In the genomic region with DNA sequence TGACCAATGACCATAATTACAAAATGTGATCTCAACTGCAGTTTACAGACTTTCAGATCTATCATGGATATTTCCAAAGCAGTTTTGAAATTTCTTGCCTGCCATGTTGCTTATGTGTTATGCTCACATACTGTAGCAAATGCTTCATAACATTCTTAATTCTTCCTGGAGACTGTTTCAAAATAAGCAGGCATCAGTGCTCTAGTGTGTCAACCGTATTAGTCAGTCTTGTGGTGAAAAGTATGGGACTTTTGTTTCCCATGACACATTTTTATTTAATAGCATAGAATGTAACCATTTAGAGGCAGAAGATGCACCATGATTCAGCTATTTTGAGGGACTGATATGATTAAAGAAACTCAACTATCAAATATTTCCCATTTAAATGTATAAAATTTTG, we compare ENCODE assay signal across 10 cellular contexts. TPM values are rescaled to one million over a fixed set of nuclear protein-coding genes. Genes with fewer than 3 reads are reported as not detected.
A peak's percentile ranks its signal among the peaks of the same experiment; 100 is the strongest.
DNase-seq lines count a peak whose midpoint lies in the region; ATAC-seq and TF ChIP-seq lines count a peak whose summit lies in the region.
"Had no signal": no experiment of that assay in that cellular context is flagged by ENCODE, and none has a peak within 500 bp of the region (broad histone marks: within the 10 kb centered on the region; RNA-seq: fewer than 3 reads in every experiment).

No MANE protein-coding gene starts in this region.

- H3K4me2 ChIP-seq in trophoblast cell (ENCODE audit: low read length) (no peak overlapping the region), MM.1S (ENCODE audit: low read depth, low read length) (no peak overlapping the region)

- in situ Hi-C loops in Panc1 (cut with HindIII; ENCODE audit: low pct_unique_long_range_greater_than_20kb, low sequenced_read_pairs): no loop called here

- H3K9me2 ChIP-seq in MM.1S (replicated peaks; ENCODE audit: insufficient read depth, low read length): no peaks in the 10 kb centered on the region

- no peak for ATAC-seq in Panc1
- no peak for ATAC-seq in HG03139 (IDR thresholded peaks at IDR 0.05; ENCODE audit: unreplicated experiment)

- peaks cover 41% of the 10 kb centered on the region for H3K4me1 ChIP-seq in Panc1 (ENCODE audit: control insufficient read depth, insufficient read depth, low read length)
- peaks cover 2% of the 10 kb centered on the region in 2 experiments for H3K4me1 ChIP-seq in trophoblast cell (ENCODE audit: control insufficient read depth in 1 of 2, insufficient read depth in 2 of 2, low read length in 2 of 2)
- H3K4me1 ChIP-seq in ascending aorta: peaks cover 0 to 3% of the 10 kb centered on the region in 2 donors
- H3K4me1 ChIP-seq in MM.1S (ENCODE audit: low read length): no peaks in the 10 kb centered on the region

- TSS peak; percentile 57 for BruUV-seq in Panc1 (replicated peaks; lab: Mats Ljungman, UMichigan)

- no peak overlapping the region for H2AK5ac ChIP-seq in trophoblast cell (ENCODE audit: low read length)

- no peak overlapping the region for H4K12ac ChIP-seq in trophoblast cell (ENCODE audit: low read depth, low read length)

- no peaks in the 10 kb centered on the region for H3K79me2 ChIP-seq in trophoblast cell (ENCODE audit: control insufficient read depth, insufficient read depth, low read length, poor library complexity)
- no peaks in the 10 kb centered on the region for H3K79me2 ChIP-seq in MM.1S (ENCODE audit: low read length)

- H3K4ac ChIP-seq in trophoblast cell (ENCODE audit: low read depth, low read length): no peak overlapping the region

- H4K8ac ChIP-seq in trophoblast cell (ENCODE audit: low read depth, low read length): no peak overlapping the region

- peak overlapping the region; percentile 84 for H3K27ac ChIP-seq in Panc1 (ENCODE audit: low read length)
- H3K27ac ChIP-seq in trophoblast cell (ENCODE audit: low read depth, low read length): no peak overlapping the region
- no peak overlapping the region for H3K27ac ChIP-seq in ascending aorta
- no peak overlapping the region for H3K27ac ChIP-seq in MM.1S (ENCODE audit: low read length)

- no peak overlapping the region for H3K18ac ChIP-seq in trophoblast cell (ENCODE audit: low read length)

- H3K4me3 ChIP-seq in Panc1 (ENCODE audit: low read depth in 2 of 2, low read length in 2 of 2) (peak overlapping the region; percentile 66 to 67), trophoblast cell (ENCODE audit: low read depth, low read length) (no peak overlapping the region), ascending aorta (no peak overlapping the region), MM.1S (ENCODE audit: low read length) (no peak overlapping the region)

- H3F3A ChIP-seq in MM.1S (ENCODE audit: insufficient read depth, low read length): no peaks in the 10 kb centered on the region

- CTCF ChIA-PET in Panc1 (lab: Charles Lee): no interaction called here

- no peak overlapping the region for H2BK12ac ChIP-seq in trophoblast cell (ENCODE audit: low read length)

- no peaks in the 10 kb centered on the region for H3K9me3 ChIP-seq in Panc1 (ENCODE audit: control insufficient read depth, insufficient read depth, low read depth, low read length)
- no peaks in the 10 kb centered on the region for H3K9me3 ChIP-seq in trophoblast cell (ENCODE audit: insufficient read depth, low read depth, low read length)
- no peaks in the 10 kb centered on the region for H3K9me3 ChIP-seq in ascending aorta
- H3K9me3 ChIP-seq in MM.1S (replicated peaks; ENCODE audit: insufficient read depth, low read length): no peaks in the 10 kb centered on the region

- no peak overlapping the region for H3K14ac ChIP-seq in trophoblast cell (ENCODE audit: low read length)

- H2BK120ac ChIP-seq in trophoblast cell (ENCODE audit: insufficient read depth, low read length, poor library complexity): no peak overlapping the region

- DNase-seq in GM03348 (ENCODE audit: low spot score) (peak; percentile 78), Panc1 (ENCODE audit: low read depth, low spot score) (no peak), epidermal melanocyte (ENCODE audit: insufficient read length, low spot score) (peak; percentile 28), trophoblast cell (peak; percentile 27 to 36), ascending aorta (ENCODE audit: low spot score in 2 of 2) (no peak), MM.1S (no peak)
- no peak for DNase-seq in activated naive CD4-positive, alpha-beta T cell treated with anti-CD3 and anti-CD28 coated beads, Interleukin-2, amount 50 U/mL, for 16 hours
- DNase-seq: activated CD4-positive, alpha-beta T cell treated with anti-CD3 and anti-CD28 coated beads, Interleukin-2, amount 50 U/mL, for 4 hours; occipital lobe had no signal

- no peak overlapping the region for H2AFZ ChIP-seq in trophoblast cell (ENCODE audit: insufficient read depth, low read length, poor library complexity)
- H2AFZ ChIP-seq in MM.1S (ENCODE audit: low read length): no peak overlapping the region

- no peak overlapping the region for H3K9ac ChIP-seq in trophoblast cell (ENCODE audit: low read length)
- no peak overlapping the region for H3K9ac ChIP-seq in MM.1S (ENCODE audit: low read length)

- no peaks in the 10 kb centered on the region for H3K27me3 ChIP-seq in Panc1 (ENCODE audit: control insufficient read depth, insufficient read depth, low read length)
- H3K27me3 ChIP-seq in trophoblast cell (ENCODE audit: insufficient read depth, low read length): no peaks in the 10 kb centered on the region
- H3K27me3 ChIP-seq in ascending aorta: peaks cover 7% of the 10 kb centered on the region
- H3K27me3 ChIP-seq in MM.1S (replicated peaks; ENCODE audit: insufficient read depth, low read length): 0 out of 2 replicates have a peak, but pooled peaks cover 5% of the 10 kb centered on the region

- no peak overlapping the region for H3K23ac ChIP-seq in trophoblast cell (ENCODE audit: low read length)

- no peaks in the 10 kb centered on the region for H3K79me1 ChIP-seq in trophoblast cell (ENCODE audit: low read length)

- TF ChIP-seq CTCF in Panc1 (IDR thresholded peaks at IDR 0.05) (no peak), ascending aorta (IDR thresholded peaks at IDR 0.05) (no peak), MM.1S (IDR thresholded peaks at IDR 0.05; ENCODE audit: low read length) (no peak)

- POLR2A ChIA-PET in Panc1 (lab: Charles Lee): interaction anchor here (0.7 kb wide), 1 partner anchor 41 kb away, joined by 3 read pairs; a partner anchor contains a TSS

- no peak overlapping the region for H4K91ac ChIP-seq in trophoblast cell (ENCODE audit: low read depth, low read length)

- H3K36me3 ChIP-seq in Panc1 (ENCODE audit: control insufficient read depth, insufficient read depth, low read length) (no peaks in the 10 kb centered on the region), trophoblast cell (ENCODE audit: control insufficient read depth in 1 of 2, insufficient read depth in 2 of 2, low read length in 2 of 2) (no peaks in the 10 kb centered on the region), ascending aorta (no peaks in the 10 kb centered on the region), MM.1S (replicated peaks; ENCODE audit: insufficient read depth, low read length) (no peaks in the 10 kb centered on the region)

- H2BK5ac ChIP-seq in trophoblast cell (ENCODE audit: low read depth, low read length, poor library complexity): no peak overlapping the region

- no peaks in the 10 kb centered on the region for H4K20me1 ChIP-seq in MM.1S (ENCODE audit: insufficient read depth, low read length)

- WGBS in trophoblast cell (ENCODE audit: extremely low coverage, insufficient coverage, insufficient read length): no CpG with 5 or more reads among the region's 1 CpG

- intact Hi-C loops in Panc1 (cut with micrococcal nuclease; ENCODE audit: unreplicated experiment) (no loop called here), ascending aorta (cut with DNase I) (no loop called here)

RNA-seq across cellular contexts. Expression of a gene that starts 1.7 kb away (rescaled TPM):
- total RNA-seq in Panc1 (2021; ENCODE audit: unreplicated experiment): 29.2 TPM
- polyA plus RNA-seq in Panc1 (2012; ENCODE audit: insufficient read length): 20.2 TPM
- 0.36 and 0.41 TPM in 2 replicates for polyA plus RNA-seq in trophoblast cell (2013)
- total RNA-seq in ascending aorta: not detected
- total RNA-seq: occipital lobe had no signal

Comparison
In these comparisons a context has a peak if more than half of its experiments do, and no peak if none do; other contexts are left out.
1. DNase-seq: peak in GM03348 (single experiment), epidermal melanocyte (single experiment) and trophoblast cell (2 of 2); none in Panc1 (single experiment), activated naive CD4-positive, alpha-beta T cell treated with anti-CD3 and anti-CD28 coated beads, Interleukin-2, amount 50 U/mL, for 16 hours (single experiment), ascending aorta (0 of 2) and MM.1S (single experiment).
2. H3K4me3 ChIP-seq: peak in Panc1 (2 of 2); none in trophoblast cell (single experiment), ascending aorta (0 of 2) and MM.1S (single experiment).
3. RNA of a gene that starts 1.7 kb away (total RNA-seq): 29.2 TPM in Panc1 (single experiment); not detected in ascending aorta (single experiment); every median in the first group is over 10 times any median in the second.